Comparison of ENCODE assay signal across 12 cellular contexts in genomic region chr14:72049462-72049861, GRCh38.
DNase-seq lines count a peak whose midpoint lies in the region; ATAC-seq and TF ChIP-seq lines count a peak whose summit lies in the region.
"Had no signal": no experiment of that assay in that cellular context is flagged by ENCODE, and none has a peak within 500 bp of the region (broad histone marks: within the 10 kb centered on the region; RNA-seq: fewer than 3 reads in every experiment).

No MANE protein-coding gene starts in this region.

- intact Hi-C loops in HCT116 (cut with micrococcal nuclease) (no loop called here), lower lobe of right lung (cut with DNase I) (no loop called here)

- no peaks in the 10 kb centered on the region for H3K27me3 ChIP-seq in HCT116 (ENCODE audit: insufficient read depth, low read length)
- H3K27me3 ChIP-seq in lower lobe of right lung (ENCODE audit: low read depth): no peaks in the 10 kb centered on the region
- H3K27me3 ChIP-seq: dorsolateral prefrontal cortex had no signal

- no peak overlapping the region for H3K4me3 Mint-ChIP-seq in activated T-cell treated with anti-CD3 and anti-CD28 coated beads, Interleukin-2, amount 50 U/mL, for 4 hours
- H3K4me3 Mint-ChIP-seq in activated CD4-positive, alpha-beta memory T cell treated with anti-CD3 and anti-CD28 coated beads, Interleukin-2, amount 10 ng/mL, durations not matched to agents 7 days and 5 days: no peak overlapping the region
- H3K4me3 Mint-ChIP-seq in stimulated activated effector memory CD8-positive, alpha-beta T cell treated with anti-CD3 and anti-CD28 coated beads, Interleukin-12 subunit alpha, Interleukin-12 subunit beta, amount 100 ng/mL, for 72 hours: peak overlapping the region; percentile 5
- H3K4me3 Mint-ChIP-seq: CD4-positive, alpha-beta T cell had no signal

- no peak for TF ChIP-seq POLR2A in HCT116 (IDR thresholded peaks at IDR 0.05; ENCODE audit: borderline replicate concordance, extremely low read depth, insufficient read depth, insufficient read length)

- H3K36me3 Mint-ChIP-seq in activated T-cell treated with anti-CD3 and anti-CD28 coated beads, Interleukin-2, amount 50 U/mL, for 4 hours (ENCODE audit: insufficient read depth): no peaks in the 10 kb centered on the region
- H3K36me3 Mint-ChIP-seq in activated CD4-positive, alpha-beta memory T cell treated with anti-CD3 and anti-CD28 coated beads, Interleukin-2, amount 10 ng/mL, durations not matched to agents 7 days and 5 days (ENCODE audit: low read depth): no peaks in the 10 kb centered on the region
- no peaks in the 10 kb centered on the region for H3K36me3 Mint-ChIP-seq in stimulated activated effector memory CD8-positive, alpha-beta T cell treated with anti-CD3 and anti-CD28 coated beads, Interleukin-12 subunit alpha, Interleukin-12 subunit beta, amount 100 ng/mL, for 72 hours

- no peak for TF ChIP-seq RAD21 in HCT116 (IDR thresholded peaks at IDR 0.05; ENCODE audit: low read depth)

- no TSS peak for BruUV-seq in HCT116 (replicated peaks; lab: Mats Ljungman, UMichigan)

- H3K27ac ChIP-seq in HCT116 (ENCODE audit: low read depth, low read length) (no peak overlapping the region), lower lobe of right lung (no peak overlapping the region)
- H3K27ac ChIP-seq: dorsolateral prefrontal cortex had no signal

- no peaks in the 10 kb centered on the region for H3K9me3 ChIP-seq in HCT116 (ENCODE audit: control insufficient read depth in 1 of 2, insufficient read depth in 1 of 2, low read depth in 1 of 2, low read length in 2 of 2)
- no peaks in the 10 kb centered on the region for H3K9me3 ChIP-seq in lower lobe of right lung

- DNase-seq in activated T-cell treated with anti-CD3 and anti-CD28 coated beads, Interleukin-2, amount 50 U/mL, for 4 hours: no peak
- DNase-seq in activated T-cell treated with anti-CD3 and anti-CD28 coated beads for 4 hours: no peak
- DNase-seq in HCT116 (ENCODE audit: low read depth, low spot score): peak; percentile 3
- DNase-seq in activated CD4-positive, alpha-beta memory T cell treated with anti-CD3 and anti-CD28 coated beads, Interleukin-2, amount 10 ng/mL, durations not matched to agents 7 days and 5 days: peak; percentile 51
- DNase-seq in stimulated activated effector memory CD8-positive, alpha-beta T cell treated with anti-CD3 and anti-CD28 coated beads, Interleukin-12 subunit alpha, Interleukin-12 subunit beta, amount 100 ng/mL, for 72 hours (ENCODE audit: low spot score in 2 of 2): peak; percentile 3 to 60
- DNase-seq in lower lobe of right lung: no peak
- DNase-seq in kidney glomerular epithelial cell (lab: John Stamatoyannopoulos, UW): no peak
- DNase-seq in dermis blood vessel endothelial cell: no peak
- DNase-seq: activated gamma-delta T cell treated with Interleukin-2 at 50 U/mL for 16 hours; CD4-positive, alpha-beta T cell; head of caudate nucleus had no signal

- CTCF ChIA-PET in HCT116 (lab: Charles Lee): no interaction called here
- CTCF ChIA-PET in activated CD4-positive, alpha-beta memory T cell treated with anti-CD3 and anti-CD28 coated beads, Interleukin-2, amount 10 ng/mL, durations not matched to agents 7 days and 5 days (lab: Charles Lee): interaction anchor here (1.2 kb wide), 1 partner anchor 371 kb away, joined by 3 read pairs; no protein-coding TSS in a partner anchor

- H3K9me3 Mint-ChIP-seq in activated T-cell treated with anti-CD3 and anti-CD28 coated beads, Interleukin-2, amount 50 U/mL, for 4 hours: no peaks in the 10 kb centered on the region
- no peaks in the 10 kb centered on the region for H3K9me3 Mint-ChIP-seq in activated CD4-positive, alpha-beta memory T cell treated with anti-CD3 and anti-CD28 coated beads, Interleukin-2, amount 10 ng/mL, durations not matched to agents 7 days and 5 days
- H3K9me3 Mint-ChIP-seq in stimulated activated effector memory CD8-positive, alpha-beta T cell treated with anti-CD3 and anti-CD28 coated beads, Interleukin-12 subunit alpha, Interleukin-12 subunit beta, amount 100 ng/mL, for 72 hours: no peaks in the 10 kb centered on the region
- H3K9me3 Mint-ChIP-seq: CD4-positive, alpha-beta T cell had no signal

- no peak overlapping the region for H3K4me2 ChIP-seq in HCT116 (ENCODE audit: low read length)

- no peaks in the 10 kb centered on the region for H4K20me1 ChIP-seq in HCT116 (ENCODE audit: insufficient read depth)

- TF ChIP-seq CTCF in HCT116 (IDR thresholded peaks at IDR 0.05 in 2 of 3, conservative IDR thresholded peaks at IDR 0.05 in 1 of 3; ENCODE audit: borderline replicate concordance in 1 of 3, insufficient read depth in 1 of 3, low read depth in 2 of 3, low read length in 2 of 3) (no peak), lower lobe of right lung (IDR thresholded peaks at IDR 0.05) (no peak)

- POLR2A ChIA-PET in HCT116 (lab: Charles Lee): no interaction called here
- POLR2A ChIA-PET in activated CD4-positive, alpha-beta memory T cell treated with anti-CD3 and anti-CD28 coated beads, Interleukin-2, amount 10 ng/mL, durations not matched to agents 7 days and 5 days (lab: Charles Lee): interaction anchor here (0.7 to 1.3 kb wide), 3 partner anchors 14 to 389 kb away, joined by 3 to 4 read pairs (median 3); no protein-coding TSS in a partner anchor

- H3K79me2 ChIP-seq in HCT116 (ENCODE audit: insufficient read depth, low read length): no peaks in the 10 kb centered on the region

- RAD21 ChIA-PET in HCT116 (lab: Charles Lee; ENCODE audit: low non-redundant PET in 1 of 2, low total read pairs in 2 of 2, uncharacterized antibody in 2 of 2, unreplicated experiment in 2 of 2): no interaction called here

- no peaks in the 10 kb centered on the region for H3K9me2 ChIP-seq in HCT116 (ENCODE audit: insufficient read depth)

- H2AFZ ChIP-seq in HCT116 (ENCODE audit: low read depth, low read length, poor library complexity, severe bottlenecking): no peak overlapping the region

- peak; percentile 97 to 99 for ATAC-seq in activated T-cell treated with anti-CD3 and anti-CD28 coated beads, Interleukin-2, amount 50 U/mL, for 4 hours
- ATAC-seq in HCT116 (peak; percentile 50), lower lobe of right lung (no peak)
- ATAC-seq in stimulated activated effector memory CD8-positive, alpha-beta T cell treated with anti-CD3 and anti-CD28 coated beads, Interleukin-12 subunit alpha, Interleukin-12 subunit beta, amount 100 ng/mL, for 72 hours: peak; percentile 100

- peaks cover 27% of the 10 kb centered on the region for H3K27me3 Mint-ChIP-seq in activated T-cell treated with anti-CD3 and anti-CD28 coated beads, Interleukin-2, amount 50 U/mL, for 4 hours (ENCODE audit: low read depth)
- H3K27me3 Mint-ChIP-seq in activated CD4-positive, alpha-beta memory T cell treated with anti-CD3 and anti-CD28 coated beads, Interleukin-2, amount 10 ng/mL, durations not matched to agents 7 days and 5 days: peaks cover 26% of the 10 kb centered on the region

- H3K27ac Mint-ChIP-seq in activated CD4-positive, alpha-beta memory T cell treated with anti-CD3 and anti-CD28 coated beads, Interleukin-2, amount 10 ng/mL, durations not matched to agents 7 days and 5 days: no peak overlapping the region
- no peak overlapping the region for H3K27ac Mint-ChIP-seq in stimulated activated effector memory CD8-positive, alpha-beta T cell treated with anti-CD3 and anti-CD28 coated beads, Interleukin-12 subunit alpha, Interleukin-12 subunit beta, amount 100 ng/mL, for 72 hours
- H3K27ac Mint-ChIP-seq: CD4-positive, alpha-beta T cell had no signal

- peaks cover 6% of the 10 kb centered on the region for H3K4me1 Mint-ChIP-seq in activated T-cell treated with anti-CD3 and anti-CD28 coated beads, Interleukin-2, amount 50 U/mL, for 4 hours (ENCODE audit: low read depth)
- H3K4me1 Mint-ChIP-seq in activated CD4-positive, alpha-beta memory T cell treated with anti-CD3 and anti-CD28 coated beads, Interleukin-2, amount 10 ng/mL, durations not matched to agents 7 days and 5 days: peaks cover 22% of the 10 kb centered on the region
- H3K4me1 Mint-ChIP-seq in stimulated activated effector memory CD8-positive, alpha-beta T cell treated with anti-CD3 and anti-CD28 coated beads, Interleukin-12 subunit alpha, Interleukin-12 subunit beta, amount 100 ng/mL, for 72 hours: peaks cover 1% of the 10 kb centered on the region

- no peak overlapping the region for H3K4me3 ChIP-seq in HCT116 (replicated peaks in 1 of 2; ENCODE audit: low read depth in 1 of 2, low read length in 2 of 2)
- H3K4me3 ChIP-seq in lower lobe of right lung: no peak overlapping the region
- H3K4me3 ChIP-seq: dorsolateral prefrontal cortex had no signal

- no peak overlapping the region for H3K9ac ChIP-seq in HCT116 (ENCODE audit: low read length)

- no peaks in the 10 kb centered on the region for H3K36me3 ChIP-seq in HCT116 (ENCODE audit: control insufficient read depth in 1 of 2, insufficient read depth in 2 of 2, low read length in 2 of 2)
- H3K36me3 ChIP-seq in lower lobe of right lung: no peaks in the 10 kb centered on the region

- peaks cover 0 to 7% of the 10 kb centered on the region in 2 experiments; a peak in 2 of 4 replicates for H3K4me1 ChIP-seq in HCT116 (ENCODE audit: control insufficient read depth in 1 of 2, insufficient read depth in 2 of 2, low read length in 2 of 2)
- no peaks in the 10 kb centered on the region for H3K4me1 ChIP-seq in lower lobe of right lung

TF ChIP-seq in HCT116, 20 proteins besides CTCF, POLR2A, EP300 and RAD21 (continues in another document):
- TF ChIP-seq TCF7L2 (IDR thresholded peaks at IDR 0.05; ENCODE audit: borderline replicate concordance, extremely low read depth, insufficient read depth, insufficient read length): no peak
- TF ChIP-seq EZH2phosphoT487 (IDR thresholded peaks at IDR 0.05; ENCODE audit: borderline replicate concordance): no peak
- no peak for TF ChIP-seq CEBPB (IDR thresholded peaks at IDR 0.05; ENCODE audit: low read depth)
- TF ChIP-seq SIN3A (IDR thresholded peaks at IDR 0.05; ENCODE audit: low read depth): no peak
- TF ChIP-seq ZFX (IDR thresholded peaks at IDR 0.05): no peak
- no peak for TF ChIP-seq ATF3 (IDR thresholded peaks at IDR 0.05)
- TF ChIP-seq YY1 (IDR thresholded peaks at IDR 0.05; ENCODE audit: extremely low read depth, insufficient replicate concordance, low read depth, low read length): no peak
- TF ChIP-seq MAX (IDR thresholded peaks at IDR 0.05): no peak
- TF ChIP-seq SP1 (IDR thresholded peaks at IDR 0.05; ENCODE audit: low read depth): no peak
- TF ChIP-seq JUND (IDR thresholded peaks at IDR 0.05): no peak
- TF ChIP-seq SRF (IDR thresholded peaks at IDR 0.05; ENCODE audit: low read depth): no peak

Comparison
In these comparisons a context has a peak if more than half of its experiments do, and no peak if none do; other contexts are left out.
1. ATAC-seq: peak in activated T-cell treated with anti-CD3 and anti-CD28 coated beads, Interleukin-2, amount 50 U/mL, for 4 hours (2 of 2), HCT116 (single experiment) and stimulated activated effector memory CD8-positive, alpha-beta T cell treated with anti-CD3 and anti-CD28 coated beads, Interleukin-12 subunit alpha, Interleukin-12 subunit beta, amount 100 ng/mL, for 72 hours (single experiment); none in lower lobe of right lung (0 of 2).
2. DNase-seq: peak in HCT116 (single experiment), activated CD4-positive, alpha-beta memory T cell treated with anti-CD3 and anti-CD28 coated beads, Interleukin-2, amount 10 ng/mL, durations not matched to agents 7 days and 5 days (single experiment) and stimulated activated effector memory CD8-positive, alpha-beta T cell treated with anti-CD3 and anti-CD28 coated beads, Interleukin-12 subunit alpha, Interleukin-12 subunit beta, amount 100 ng/mL, for 72 hours (2 of 2); none in activated T-cell treated with anti-CD3 and anti-CD28 coated beads, Interleukin-2, amount 50 U/mL, for 4 hours (single experiment), activated T-cell treated with anti-CD3 and anti-CD28 coated beads for 4 hours (single experiment), lower lobe of right lung (single experiment), kidney glomerular epithelial cell (single experiment) and dermis blood vessel endothelial cell (single experiment).